ENCODE assay signal across 33 cellular contexts in genomic region chr11:69864589-69864929, GRCh38. TPM values are rescaled to one million over a fixed set of nuclear protein-coding genes. Genes with fewer than 3 reads are reported as not detected.
"Had no signal": no experiment of that assay in that cellular context is flagged by ENCODE, and none has a peak within 500 bp of the region (broad histone marks: within the 10 kb centered on the region; RNA-seq: fewer than 3 reads in every experiment).

No MANE protein-coding gene starts in this region.

- H2AFZ ChIP-seq: hepatocyte, neural progenitor cell had no signal

- H3K4me1 Mint-ChIP-seq: activated CD4-positive, alpha-beta T cell treated with anti-CD3 and anti-CD28 coated beads, Interleukin-2, amount 10 ng/mL, durations not matched to agents 24 days and 14 days; activated naive CD4-positive, alpha-beta T cell treated with anti-CD3 and anti-CD28 coated beads, Interleukin-2, amount 50 U/mL, for 24 hours; activated naive CD8-positive, alpha-beta T cell treated with anti-CD3 and anti-CD28 coated beads, Interleukin-2, amount 50 U/mL, for 24 hours had no signal

- DNase-seq: activated CD4-positive, alpha-beta memory T cell treated with anti-CD3 and anti-CD28 coated beads for 36 hours; activated CD4-positive, alpha-beta T cell treated with anti-CD3 and anti-CD28 coated beads, Interleukin-2, amount 10 ng/mL, durations not matched to agents 24 days and 14 days; activated CD4-positive, CD25-positive, alpha-beta regulatory T cell treated with anti-CD3 and anti-CD28 coated beads, Interleukin-2, amount 50 U/mL, for 72 hours; activated CD8-positive, alpha-beta memory T cell treated with anti-CD3 and anti-CD28 coated beads, Interleukin-2, amount 50 U/mL, for 4 hours; activated gamma-delta T cell; activated naive CD8-positive, alpha-beta T cell treated with anti-CD3 and anti-CD28 coated beads, Interleukin-2, amount 50 U/mL, for 24 hours; activated T-cell treated with anti-CD3 and anti-CD28 coated beads, Interleukin-2, amount 50 U/mL, for 24 hours; amygdala; central memory CD4-positive, alpha-beta T cell; effector CD4-positive, alpha-beta T cell; gastrocnemius medialis; glutamatergic neuron; left cardiac atrium; naive thymus-derived CD8-positive, alpha-beta T cell; stimulated activated CD4-positive, alpha-beta T cell treated with anti-CD3 and anti-CD28 coated beads, Interleukin-2, amount 100 ng/mL, for 48 hours; stimulated activated naive CD8-positive, alpha-beta T cell treated with anti-CD3 and anti-CD28 coated beads, Interleukin-15, Interleukin-2, amounts not matched to agents 100 U/mL and 50 U/mL, for 24 hours; SW 1271; T-helper 2 cell; testis; transverse colon; uterus had no signal

- H3K27ac Mint-ChIP-seq: activated CD4-positive, alpha-beta memory T cell treated with anti-CD3 and anti-CD28 coated beads for 36 hours; activated CD4-positive, alpha-beta T cell treated with anti-CD3 and anti-CD28 coated beads, Interleukin-2, amount 10 ng/mL, durations not matched to agents 24 days and 14 days; activated naive CD4-positive, alpha-beta T cell treated with anti-CD3 and anti-CD28 coated beads, Interleukin-2, amount 50 U/mL, for 24 hours; activated naive CD8-positive, alpha-beta T cell treated with anti-CD3 and anti-CD28 coated beads, Interleukin-2, amount 50 U/mL, for 24 hours; activated T-cell treated with anti-CD3 and anti-CD28 coated beads, Interleukin-2, amount 50 U/mL, for 24 hours; dendritic cell treated with granulocyte-macrophage colony-stimulating factor and Interleukin-4, amounts not matched to agents 40 ng/mL and 50 ng/mL, for 4 days; neural progenitor cell had no signal

- H3K4me2 ChIP-seq: hepatocyte, neural progenitor cell had no signal

- H3K4me3 Mint-ChIP-seq: activated CD4-positive, alpha-beta memory T cell treated with anti-CD3 and anti-CD28 coated beads for 36 hours; activated CD4-positive, alpha-beta T cell treated with anti-CD3 and anti-CD28 coated beads, Interleukin-2, amount 10 ng/mL, durations not matched to agents 24 days and 14 days; activated naive CD4-positive, alpha-beta T cell treated with anti-CD3 and anti-CD28 coated beads, Interleukin-2, amount 50 U/mL, for 24 hours; activated naive CD8-positive, alpha-beta T cell treated with anti-CD3 and anti-CD28 coated beads, Interleukin-2, amount 50 U/mL, for 24 hours; activated T-cell treated with anti-CD3 and anti-CD28 coated beads, Interleukin-2, amount 50 U/mL, for 24 hours; dendritic cell treated with granulocyte-macrophage colony-stimulating factor and Interleukin-4, amounts not matched to agents 40 ng/mL and 50 ng/mL, for 4 days; naive thymus-derived CD8-positive, alpha-beta T cell; neural progenitor cell had no signal

- H3K36me3 Mint-ChIP-seq: activated CD4-positive, alpha-beta memory T cell treated with anti-CD3 and anti-CD28 coated beads for 36 hours; activated naive CD4-positive, alpha-beta T cell treated with anti-CD3 and anti-CD28 coated beads, Interleukin-2, amount 50 U/mL, for 24 hours; naive thymus-derived CD8-positive, alpha-beta T cell; neural progenitor cell had no signal

- H3K9me3 Mint-ChIP-seq: activated CD4-positive, alpha-beta memory T cell treated with anti-CD3 and anti-CD28 coated beads for 36 hours; activated CD4-positive, alpha-beta T cell treated with anti-CD3 and anti-CD28 coated beads, Interleukin-2, amount 10 ng/mL, durations not matched to agents 24 days and 14 days; activated naive CD4-positive, alpha-beta T cell treated with anti-CD3 and anti-CD28 coated beads, Interleukin-2, amount 50 U/mL, for 24 hours; activated naive CD8-positive, alpha-beta T cell treated with anti-CD3 and anti-CD28 coated beads, Interleukin-2, amount 50 U/mL, for 24 hours; activated T-cell treated with anti-CD3 and anti-CD28 coated beads, Interleukin-2, amount 50 U/mL, for 24 hours; dendritic cell treated with granulocyte-macrophage colony-stimulating factor and Interleukin-4, amounts not matched to agents 40 ng/mL and 50 ng/mL, for 4 days; naive thymus-derived CD8-positive, alpha-beta T cell; neural progenitor cell had no signal

- H3K9me3 ChIP-seq: gastrocnemius medialis, right atrium auricular region, spleen, testis, transverse colon, uterus had no signal

- H3K9ac ChIP-seq: neural progenitor cell had no signal

- H3K27ac ChIP-seq: epithelial cell of prostate, gastrocnemius medialis, hepatocyte, neural progenitor cell, right atrium auricular region, spleen, testis, transverse colon, uterus had no signal

- H3K4me1 ChIP-seq: gastrocnemius medialis, right atrium auricular region, spleen, testis, transverse colon, uterus had no signal

- H3K36me3 ChIP-seq: gastrocnemius medialis, neural progenitor cell, right atrium auricular region, spleen, transverse colon, uterus had no signal

- H3K27me3 ChIP-seq: neural progenitor cell, right atrium auricular region, testis, uterus had no signal

- H3K4me3 ChIP-seq: gastrocnemius medialis, hepatocyte, neural progenitor cell, right atrium auricular region, spleen, testis, transverse colon, uterus had no signal

- ATAC-seq: activated naive CD8-positive, alpha-beta T cell treated with anti-CD3 and anti-CD28 coated beads, Interleukin-2, amount 50 U/mL, for 24 hours; gastrocnemius medialis; left cardiac atrium; naive thymus-derived CD8-positive, alpha-beta T cell; stimulated activated naive CD8-positive, alpha-beta T cell treated with anti-CD3 and anti-CD28 coated beads, Interleukin-15, Interleukin-2, amounts not matched to agents 100 U/mL and 50 U/mL, for 24 hours had no signal

RNA-seq across cellular contexts. Expression of gene FGF3, which starts 45.3 kb away (rescaled TPM):
- total RNA-seq: activated CD4-positive, alpha-beta memory T cell treated with anti-CD3 and anti-CD28 coated beads for 36 hours; activated CD4-positive, alpha-beta T cell treated with anti-CD3 and anti-CD28 coated beads, Interleukin-2, amount 10 ng/mL, durations not matched to agents 24 days and 14 days; activated CD8-positive, alpha-beta memory T cell treated with anti-CD3 and anti-CD28 coated beads for 36 hours; gastrocnemius medialis; hepatocyte; left cardiac atrium; lower leg skin; naive thymus-derived CD8-positive, alpha-beta T cell; omental fat pad; pulmonary artery endothelial cell; right atrium auricular region; spleen; transverse colon; uterus had no signal
- polyA plus RNA-seq: hepatocyte; keratinocyte; naive thymus-derived CD8-positive, alpha-beta T cell; spleen had no signal
